Comparison of ENCODE assay signal across 12 cellular contexts in the genomic region with DNA sequence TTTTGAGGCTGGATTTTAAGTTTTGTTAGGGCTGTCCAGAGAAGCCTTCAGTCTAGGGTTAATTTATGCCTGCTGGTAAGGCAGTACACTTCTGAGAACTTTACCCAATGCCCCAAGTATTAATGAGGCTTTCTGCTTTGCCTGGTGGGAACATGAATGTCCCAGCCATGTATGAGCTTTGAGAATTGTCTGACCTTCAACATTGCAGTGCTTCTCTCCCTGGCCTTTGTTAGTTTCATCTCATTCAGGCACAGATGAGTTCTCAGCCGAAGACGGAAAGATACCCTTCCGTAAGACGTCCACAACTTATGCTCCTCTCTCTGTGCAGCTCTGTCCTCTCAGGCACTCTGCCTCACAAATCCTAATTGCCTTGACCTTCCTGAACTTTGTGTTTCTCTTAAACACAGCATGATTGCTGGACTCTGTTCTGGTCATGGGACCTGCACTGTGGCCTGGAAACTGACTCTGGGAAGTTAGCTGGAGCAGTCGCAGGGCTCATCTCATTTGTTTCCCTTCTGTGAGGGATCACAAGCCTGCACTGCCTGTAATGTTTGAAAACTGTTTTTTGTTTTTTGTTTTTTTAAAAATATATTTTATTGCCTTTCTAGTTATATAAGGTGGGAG. TPM values are rescaled to one million over a fixed set of nuclear protein-coding genes. Genes with fewer than 3 reads are reported as not detected.
DNase-seq lines count a peak whose midpoint lies in the region; ATAC-seq and TF ChIP-seq lines count a peak whose summit lies in the region.
"Had no signal": no experiment of that assay in that cellular context is flagged by ENCODE, and none has a peak within 500 bp of the region (broad histone marks: within the 10 kb centered on the region; RNA-seq: fewer than 3 reads in every experiment).

No MANE protein-coding gene starts in this region.

- TF ChIP-seq EP300 in SK-N-SH (IDR thresholded peaks at IDR 0.05; ENCODE audit: borderline replicate concordance in 1 of 2, low read depth in 1 of 2, low read length in 1 of 2), result no peak

- no peaks in the 10 kb centered on the region for H3K27me3 Mint-ChIP-seq in osteocyte (ENCODE audit: unreplicated experiment)
- H3K27me3 Mint-ChIP-seq: activated CD8-positive, alpha-beta T cell treated with anti-CD3 and anti-CD28 coated beads for 36 hours had no signal

- no peaks in the 10 kb centered on the region for H3K9me3 ChIP-seq in right atrium auricular region
- H3K9me3 ChIP-seq in aorta (ENCODE audit: control insufficient read depth, low read length), result no peaks in the 10 kb centered on the region
- H3K9me3 ChIP-seq in SK-N-SH, result no peaks in the 10 kb centered on the region

- DNase-seq in cerebellar cortex (ENCODE audit: low spot score) (peak; percentile 54), right atrium auricular region (ENCODE audit: low spot score) (peak; percentile 69), osteocyte (ENCODE audit: extremely low spot score, unreplicated experiment) (no peak), aorta (peak in 1 of 2 donors; percentile 64), hepatic stellate cell (ENCODE audit: low spot score) (no peak), SK-N-SH (no peak)
- DNase-seq: activated CD8-positive, alpha-beta T cell treated with anti-CD3 and anti-CD28 coated beads for 36 hours; amniotic stem cell; stimulated activated naive CD8-positive, alpha-beta T cell treated with anti-CD3 and anti-CD28 coated beads, Interleukin-15, Interleukin-2, amounts not matched to agents 100 U/mL and 50 U/mL, for 24 hours had no signal

- H3K27me3 ChIP-seq in right atrium auricular region (no peaks in the 10 kb centered on the region), aorta (ENCODE audit: control insufficient read depth in 1 of 2, insufficient read depth in 2 of 2, low read length in 1 of 2) (no peaks in the 10 kb centered on the region), SK-N-SH (ENCODE audit: insufficient read depth) (no peaks in the 10 kb centered on the region)

- CTCF ChIA-PET in SK-N-SH (lab: Yijun Ruan, JAX), result no interaction called here

- peak overlapping the region; percentile 36 for H3K27ac Mint-ChIP-seq in osteocyte (ENCODE audit: unreplicated experiment)
- H3K27ac Mint-ChIP-seq: activated CD8-positive, alpha-beta T cell treated with anti-CD3 and anti-CD28 coated beads for 36 hours had no signal

- peaks cover 17% of the 10 kb centered on the region for H3K4me1 Mint-ChIP-seq in osteocyte (ENCODE audit: unreplicated experiment)

- TF ChIP-seq CTCF in right atrium auricular region (IDR thresholded peaks at IDR 0.05) (no peak), osteocyte (IDR thresholded peaks at IDR 0.05) (no peak), SK-N-SH (IDR thresholded peaks at IDR 0.05) (no peak)

- ATAC-seq in aorta (ENCODE audit: low FRiP score) (peak; percentile 79), HG02840 (IDR thresholded peaks at IDR 0.05; ENCODE audit: low FRiP score, unreplicated experiment) (no peak)
- ATAC-seq: activated CD8-positive, alpha-beta T cell treated with anti-CD3 and anti-CD28 coated beads for 36 hours; stimulated activated naive CD8-positive, alpha-beta T cell treated with anti-CD3 and anti-CD28 coated beads, Interleukin-15, Interleukin-2, amounts not matched to agents 100 U/mL and 50 U/mL, for 24 hours had no signal

- peaks cover under 1% of the 10 kb centered on the region for H3K36me3 ChIP-seq in right atrium auricular region
- H3K36me3 ChIP-seq in aorta (ENCODE audit: control insufficient read depth in 1 of 2, insufficient read depth in 2 of 2, low read length in 1 of 2), result no peaks in the 10 kb centered on the region
- peaks cover 0 to 3% of the 10 kb centered on the region in 2 experiments for H3K36me3 ChIP-seq in SK-N-SH (replicated peaks in 1 of 2; ENCODE audit: control insufficient read depth in 1 of 2, insufficient read depth in 2 of 2, low read length in 1 of 2)

- peak overlapping the region in 1 of 2 donors; percentile 11 for H3K4me3 ChIP-seq in right atrium auricular region
- no peak overlapping the region for H3K4me3 ChIP-seq in aorta (ENCODE audit: low read length in 2 of 2)
- no peak overlapping the region for H3K4me3 ChIP-seq in SK-N-SH (ENCODE audit: low read depth in 2 of 2, low read length in 1 of 2)
- H3K4me3 ChIP-seq: skin epidermis had no signal

- H3K9me3 Mint-ChIP-seq in osteocyte (ENCODE audit: unreplicated experiment), result no peaks in the 10 kb centered on the region
- H3K9me3 Mint-ChIP-seq: activated CD8-positive, alpha-beta T cell treated with anti-CD3 and anti-CD28 coated beads for 36 hours had no signal

- WGBS in aorta, 2 donors, result 66 to 75% methylated on average over 5 of the region's 5 CpGs
- 98% methylated on average over 5 of the region's 5 CpGs for WGBS in SK-N-SH (ENCODE audit: low lambda C conversion rate)

- no peaks in the 10 kb centered on the region for H3K36me3 Mint-ChIP-seq in osteocyte (ENCODE audit: unreplicated experiment)

- H3K9me2 ChIP-seq in SK-N-SH, result no peaks in the 10 kb centered on the region

- peaks cover 0 to 13% of the 10 kb centered on the region in 2 donors for H3K4me1 ChIP-seq in right atrium auricular region
- peaks cover 0 to 2% of the 10 kb centered on the region in 2 donors for H3K4me1 ChIP-seq in aorta (ENCODE audit: control insufficient read depth in 1 of 2, insufficient read depth in 2 of 2, low read length in 2 of 2)
- peaks cover 0 to 3% of the 10 kb centered on the region in 2 experiments; a peak in 1 of 4 replicates for H3K4me1 ChIP-seq in SK-N-SH (ENCODE audit: control insufficient read depth in 1 of 2, insufficient read depth in 2 of 2, low read depth in 1 of 2, low read length in 1 of 2)

- no peak overlapping the region for H3K9ac ChIP-seq in SK-N-SH

- H3K79me2 ChIP-seq in SK-N-SH (ENCODE audit: insufficient read depth), result 0 out of 2 replicates have a peak, but pooled peaks cover 4% of the 10 kb centered on the region

- no peak for TF ChIP-seq RAD21 in SK-N-SH (IDR thresholded peaks at IDR 0.05; ENCODE audit: low read length)

- no peaks in the 10 kb centered on the region for H3F3A ChIP-seq in SK-N-SH (replicated peaks; ENCODE audit: insufficient read depth)

- intact Hi-C loops in aorta (cut with DNase I), result no loop called here

- H2AFZ ChIP-seq in SK-N-SH (ENCODE audit: low read depth), result no peak overlapping the region

- peak overlapping the region; percentile 70 to 73 for H3K27ac ChIP-seq in right atrium auricular region
- H3K27ac ChIP-seq in aorta (ENCODE audit: low read depth in 1 of 2, low read length in 2 of 2), result no peak overlapping the region
- H3K27ac ChIP-seq in SK-N-SH (ENCODE audit: low read depth in 2 of 2, low read length in 1 of 2), result no peak overlapping the region

- no peaks in the 10 kb centered on the region for H4K20me1 ChIP-seq in SK-N-SH (ENCODE audit: insufficient read depth)

- POLR2A ChIA-PET in SK-N-SH (lab: Yijun Ruan, JAX), result no interaction called here

- H3K4me2 ChIP-seq in SK-N-SH, result no peak overlapping the region

- H3K4me3 Mint-ChIP-seq in osteocyte (ENCODE audit: unreplicated experiment), result no peak overlapping the region
- H3K4me3 Mint-ChIP-seq: activated CD8-positive, alpha-beta T cell treated with anti-CD3 and anti-CD28 coated beads for 36 hours had no signal

TF ChIP-seq in SK-N-SH, 30 proteins besides CTCF, POLR2A, EP300 and RAD21 (continues in another document):
- TF ChIP-seq, protein P1, sequence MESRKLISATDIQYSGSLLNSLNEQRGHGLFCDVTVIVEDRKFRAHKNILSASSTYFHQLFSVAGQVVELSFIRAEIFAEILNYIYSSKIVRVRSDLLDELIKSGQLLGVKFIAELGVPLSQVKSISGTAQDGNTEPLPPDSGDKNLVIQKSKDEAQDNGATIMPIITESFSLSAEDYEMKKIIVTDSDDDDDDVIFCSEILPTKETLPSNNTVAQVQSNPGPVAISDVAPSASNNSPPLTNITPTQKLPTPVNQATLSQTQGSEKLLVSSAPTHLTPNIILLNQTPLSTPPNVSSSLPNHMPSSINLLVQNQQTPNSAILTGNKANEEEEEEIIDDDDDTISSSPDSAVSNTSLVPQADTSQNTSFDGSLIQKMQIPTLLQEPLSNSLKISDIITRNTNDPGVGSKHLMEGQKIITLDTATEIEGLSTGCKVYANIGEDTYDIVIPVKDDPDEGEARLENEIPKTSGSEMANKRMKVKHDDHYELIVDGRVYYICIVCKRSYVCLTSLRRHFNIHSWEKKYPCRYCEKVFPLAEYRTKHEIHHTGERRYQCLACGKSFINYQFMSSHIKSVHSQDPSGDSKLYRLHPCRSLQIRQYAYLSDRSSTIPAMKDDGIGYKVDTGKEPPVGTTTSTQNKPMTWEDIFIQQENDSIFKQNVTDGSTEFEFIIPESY (IDR thresholded peaks at IDR 0.05; ENCODE audit: borderline replicate concordance, low read depth), result no peak
- TF ChIP-seq MXI1 (IDR thresholded peaks at IDR 0.05; ENCODE audit: low read depth, low read length) (no peak), GABPA (IDR thresholded peaks at IDR 0.05; ENCODE audit: low read depth) (no peak), JUND (IDR thresholded peaks at IDR 0.05) (no peak), SIN3A (IDR thresholded peaks at IDR 0.05; ENCODE audit: borderline replicate concordance, low read depth, low read length) (no peak), EZH2phosphoT487 (IDR thresholded peaks at IDR 0.05; ENCODE audit: borderline replicate concordance, low read depth) (no peak)
- TF ChIP-seq, protein P2, sequence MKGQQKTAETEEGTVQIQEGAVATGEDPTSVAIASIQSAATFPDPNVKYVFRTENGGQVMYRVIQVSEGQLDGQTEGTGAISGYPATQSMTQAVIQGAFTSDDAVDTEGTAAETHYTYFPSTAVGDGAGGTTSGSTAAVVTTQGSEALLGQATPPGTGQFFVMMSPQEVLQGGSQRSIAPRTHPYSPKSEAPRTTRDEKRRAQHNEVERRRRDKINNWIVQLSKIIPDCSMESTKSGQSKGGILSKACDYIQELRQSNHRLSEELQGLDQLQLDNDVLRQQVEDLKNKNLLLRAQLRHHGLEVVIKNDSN (IDR thresholded peaks at IDR 0.05; ENCODE audit: borderline replicate concordance, low read depth), result no peak

RNA-seq across cellular contexts. Expression of a gene that starts 15.7 kb away (rescaled TPM):
- 100 to 1,000 TPM in 1 of 2 donors, 10 to 100 TPM in 1; 97.9 to 137 TPM for total RNA-seq in right atrium auricular region
- 26.2 and 26.7 TPM in 2 replicates for total RNA-seq in osteocyte
- total RNA-seq in aorta, result 10 to 100 TPM; 41.8 to 49.9 TPM
- 10 to 100 TPM; 34.1 to 83.8 TPM for polyA plus RNA-seq in aorta
- 12.0 and 13.2 TPM in 2 replicates for polyA plus RNA-seq in SK-N-SH (2012; rRNA removed)
- polyA plus RNA-seq in SK-N-SH (2012; cell fraction: cytosol; rRNA removed), result 15.9 and 19.3 TPM in 2 replicates
- 3.4 and 8.4 TPM in 2 replicates for polyA plus RNA-seq in SK-N-SH (2012; cell fraction: nucleus; rRNA removed)

RNA-seq across cellular contexts. Expression of a gene that starts 26.1 kb away (rescaled TPM):
- total RNA-seq in right atrium auricular region, result not detected
- total RNA-seq in osteocyte, result not detected in 2 replicates
- under 1 TPM; 0.48 to 0.65 TPM for total RNA-seq in aorta
- polyA plus RNA-seq in aorta, result under 1 TPM in 1 of 2 donors, not detected in 1; 0.03 TPM
- polyA plus RNA-seq in SK-N-SH (2012; rRNA removed), result 0.06 and 0.07 TPM in 2 replicates
- polyA plus RNA-seq in SK-N-SH (2012; cell fraction: cytosol; rRNA removed), result 0.03 TPM in 1 of 2 replicates, not detected in the other
- 0.26 and 0.30 TPM in 2 replicates for polyA plus RNA-seq in SK-N-SH (2012; cell fraction: nucleus; rRNA removed)
- total RNA-seq: HT1080 had no signal

Comparison
In these comparisons a context has a peak if more than half of its experiments do, and no peak if none do; other contexts are left out.
1. DNase-seq: peak in cerebellar cortex (single experiment) and right atrium auricular region (single experiment); none in osteocyte (single experiment), hepatic stellate cell (single experiment) and SK-N-SH (single experiment).
2. H3K27ac ChIP-seq: peak in right atrium auricular region (2 of 2); none in aorta (0 of 2) and SK-N-SH (0 of 2).